20 cellular contexts compared by ENCODE assay signal in the genomic region with DNA sequence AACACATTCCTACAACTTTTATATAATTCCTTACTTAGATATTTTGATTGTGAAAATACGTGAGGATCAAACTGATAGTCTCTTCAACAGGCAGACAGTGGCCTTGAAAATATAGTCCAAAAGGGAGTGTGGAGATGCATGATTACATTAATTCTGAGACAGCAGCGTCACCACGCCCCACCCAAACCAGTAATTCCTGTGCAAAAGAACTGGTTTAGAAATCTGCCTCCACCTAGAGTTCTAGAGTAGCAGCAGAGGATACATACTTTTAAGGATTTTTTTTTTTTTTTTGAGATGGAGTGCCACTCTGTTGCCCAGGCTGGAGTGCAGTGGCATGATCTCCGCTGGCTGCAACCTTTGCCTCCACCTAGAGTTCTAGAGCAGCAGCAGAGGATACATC. TPM values are rescaled to one million over a fixed set of nuclear protein-coding genes. Genes with fewer than 3 reads are reported as not detected.
DNase-seq lines count a peak whose midpoint lies in the region; ATAC-seq and TF ChIP-seq lines count a peak whose summit lies in the region.
"Had no signal": no experiment of that assay in that cellular context is flagged by ENCODE, and none has a peak within 500 bp of the region (broad histone marks: within the 10 kb centered on the region; RNA-seq: fewer than 3 reads in every experiment).

No MANE protein-coding gene starts in this region.

- no peak overlapping the region for H3K18ac ChIP-seq in IMR-90 (ENCODE audit: low read depth, low read length)

- no peak overlapping the region for H2BK5ac ChIP-seq in IMR-90 (ENCODE audit: low read depth, low read length, poor library complexity, severe bottlenecking)

- no peak overlapping the region for H4K91ac ChIP-seq in IMR-90 (ENCODE audit: insufficient read depth, low read depth, low read length)

- no peak overlapping the region for H3K9ac ChIP-seq in IMR-90 (ENCODE audit: low read depth, low read length)

- TF ChIP-seq POLR2A in IMR-90 (IDR thresholded peaks at IDR 0.05; ENCODE audit: low read depth, low read length) = no peak

- peaks cover 3% of the 10 kb centered on the region; the same call in 1 of the 2 replicates for H3K4me1 ChIP-seq in IMR-90 (ENCODE audit: control insufficient read depth, insufficient read depth, low read length)

- H3K56ac ChIP-seq in IMR-90 (ENCODE audit: extremely low read depth, insufficient read depth, low read length) = no peak overlapping the region

- intact Hi-C loops in CD4-positive, alpha-beta T cell (cut with DNase I, micrococcal nuclease) = loop anchor here in 1 of 2 experiments (2.0 to 10.0 kb wide), 3 partner anchors 75 to 617 kb away; no protein-coding TSS in a partner anchor
- intact Hi-C loops in IMR-90 (cut with micrococcal nuclease) = no loop called here
- intact Hi-C loops in dendritic cell treated with granulocyte-macrophage colony-stimulating factor and Interleukin-4, amounts not matched to agents 40 ng/mL and 50 ng/mL, for 4 days (cut with micrococcal nuclease) = loop anchor here (2.0 kb wide), 1 partner anchor 13 kb away; no protein-coding TSS in a partner anchor

- BruUV-seq in IMR-90 (replicated peaks; lab: Mats Ljungman, UMichigan) = no TSS peak

- no peak overlapping the region for H4K5ac ChIP-seq in IMR-90 (ENCODE audit: low read depth, low read length)

- no peak overlapping the region for H2BK15ac ChIP-seq in IMR-90 (ENCODE audit: low read depth, low read length)

- POLR2A ChIA-PET in CD4-positive, alpha-beta T cell (lab: Charles Lee) = no interaction called here
- POLR2A ChIA-PET in IMR-90 (lab: Charles Lee; ENCODE audit: unreplicated experiment) = no interaction called here

- no peaks in the 10 kb centered on the region for H4K20me1 ChIP-seq in IMR-90 (ENCODE audit: insufficient read depth, low read length)

- dilution Hi-C loops in IMR-90 (cut with HindIII; ENCODE audit: low sequenced_read_pairs, unreplicated experiment) = no loop called here

- H3K27me3 Mint-ChIP-seq in CD4-positive, alpha-beta T cell = no peaks in the 10 kb centered on the region
- no peaks in the 10 kb centered on the region for H3K27me3 Mint-ChIP-seq in dendritic cell treated with granulocyte-macrophage colony-stimulating factor and Interleukin-4, amounts not matched to agents 40 ng/mL and 50 ng/mL, for 4 days
- H3K27me3 Mint-ChIP-seq in nephron (ENCODE audit: low read depth) = no peaks in the 10 kb centered on the region
- H3K27me3 Mint-ChIP-seq in glutamatergic neuron (ENCODE audit: unreplicated experiment) = peaks cover 7% of the 10 kb centered on the region

- H3K4me2 ChIP-seq in IMR-90 (ENCODE audit: low read depth, low read length) = no peak overlapping the region

- CTCF ChIA-PET in CD4-positive, alpha-beta T cell (lab: Charles Lee) = no interaction called here
- CTCF ChIA-PET in IMR-90 (lab: Yijun Ruan, JAX) = no interaction called here

- peak overlapping the region; percentile 99 for H3K4me3 Mint-ChIP-seq in CD4-positive, alpha-beta T cell
- H3K4me3 Mint-ChIP-seq in dendritic cell treated with granulocyte-macrophage colony-stimulating factor and Interleukin-4, amounts not matched to agents 40 ng/mL and 50 ng/mL, for 4 days = no peak overlapping the region
- H3K4me3 Mint-ChIP-seq in nephron (peak overlapping the region; percentile 95 to 100 (median 97)), glutamatergic neuron (ENCODE audit: unreplicated experiment) (no peak overlapping the region)

- ATAC-seq in CD4-positive, alpha-beta T cell (ENCODE audit: poor library complexity) = no peak
- ATAC-seq in IMR-90 (ENCODE audit: low read depth) (no peak), GM19467 (IDR thresholded peaks at IDR 0.05; ENCODE audit: unreplicated experiment) (no peak)
- ATAC-seq: GM12878, left lobe of liver, mucosa of descending colon had no signal

- no peak for TF ChIP-seq RAD21 in IMR-90 (IDR thresholded peaks at IDR 0.05; ENCODE audit: low read length)

- H2AK5ac ChIP-seq in IMR-90 (ENCODE audit: low read depth, low read length) = no peak overlapping the region

- H3K9me3 ChIP-seq in CD4-positive, alpha-beta T cell (ENCODE audit: control insufficient read depth, low read length) = no peaks in the 10 kb centered on the region
- no peaks in the 10 kb centered on the region for H3K9me3 ChIP-seq in IMR-90 (ENCODE audit: control insufficient read depth, insufficient read depth, low read length)
- H3K9me3 ChIP-seq: mucosa of descending colon, ovary, sigmoid colon, SJSA1 had no signal

- no peak overlapping the region for H3K14ac ChIP-seq in IMR-90 (replicated peaks; ENCODE audit: low read depth, low read length)

- H3K36me3 ChIP-seq in IMR-90 (ENCODE audit: control insufficient read depth, insufficient read depth, low read length) = peaks cover 2% of the 10 kb centered on the region; the same call in 1 of the 2 replicates
- H3K36me3 ChIP-seq: ovary had no signal

- H2BK120ac ChIP-seq in IMR-90 (ENCODE audit: low read depth, low read length) = no peak overlapping the region

- WGBS in IMR-90 (ENCODE audit: extremely low coverage in 2 of 2, insufficient read length in 1 of 2), 2 experiments = no CpG with 5 or more reads among the region's 4 CpGs

- no peak overlapping the region for H3K4ac ChIP-seq in IMR-90 (ENCODE audit: low read depth, low read length)

- peaks cover 40% of the 10 kb centered on the region for H3K4me1 Mint-ChIP-seq in CD4-positive, alpha-beta T cell (ENCODE audit: low read depth)
- H3K4me1 Mint-ChIP-seq in dendritic cell treated with granulocyte-macrophage colony-stimulating factor and Interleukin-4, amounts not matched to agents 40 ng/mL and 50 ng/mL, for 4 days (ENCODE audit: low read depth) = peaks cover 49% of the 10 kb centered on the region
- peaks cover 32% of the 10 kb centered on the region for H3K4me1 Mint-ChIP-seq in nephron
- H3K4me1 Mint-ChIP-seq in glutamatergic neuron (ENCODE audit: low read depth, unreplicated experiment) = peaks cover 10% of the 10 kb centered on the region

- TF ChIP-seq CTCF in CD4-positive, alpha-beta T cell (IDR thresholded peaks at IDR 0.05) = no peak
- no peak for TF ChIP-seq CTCF in IMR-90 (conservative IDR thresholded peaks at IDR 0.05; ENCODE audit: low read depth, low read length)
- TF ChIP-seq CTCF in nephron (IDR thresholded peaks at IDR 0.05; ENCODE audit: unreplicated experiment in 3 of 3) = no peak
- no peak for TF ChIP-seq CTCF in glutamatergic neuron (IDR thresholded peaks at IDR 0.05; ENCODE audit: partially characterized antibody, unreplicated experiment)

- peaks cover 27% of the 10 kb centered on the region for H3K36me3 Mint-ChIP-seq in CD4-positive, alpha-beta T cell (ENCODE audit: low read depth)
- peaks cover 36% of the 10 kb centered on the region for H3K36me3 Mint-ChIP-seq in dendritic cell treated with granulocyte-macrophage colony-stimulating factor and Interleukin-4, amounts not matched to agents 40 ng/mL and 50 ng/mL, for 4 days (ENCODE audit: low read depth)
- H3K36me3 Mint-ChIP-seq in nephron (ENCODE audit: low read depth) (peaks cover 16% of the 10 kb centered on the region), glutamatergic neuron (ENCODE audit: unreplicated experiment) (no peaks in the 10 kb centered on the region)

- no peak overlapping the region for H2AK9ac ChIP-seq in IMR-90 (replicated peaks; ENCODE audit: low read depth, low read length, poor library complexity)

- no peaks in the 10 kb centered on the region for H3K9me3 Mint-ChIP-seq in CD4-positive, alpha-beta T cell
- H3K9me3 Mint-ChIP-seq in dendritic cell treated with granulocyte-macrophage colony-stimulating factor and Interleukin-4, amounts not matched to agents 40 ng/mL and 50 ng/mL, for 4 days = no peaks in the 10 kb centered on the region
- H3K9me3 Mint-ChIP-seq in nephron = no peaks in the 10 kb centered on the region
- no peaks in the 10 kb centered on the region for H3K9me3 Mint-ChIP-seq in glutamatergic neuron (ENCODE audit: unreplicated experiment)

- no peaks in the 10 kb centered on the region for H3K27me3 ChIP-seq in CD4-positive, alpha-beta T cell (ENCODE audit: control insufficient read depth, insufficient read depth, low read length)
- no peaks in the 10 kb centered on the region for H3K27me3 ChIP-seq in IMR-90 (ENCODE audit: control insufficient read depth, insufficient read depth, low read length)
- H3K27me3 ChIP-seq: ovary, sigmoid colon, SJSA1 had no signal

- DNase-seq in CD4-positive, alpha-beta T cell = no peak
- no peak for DNase-seq in IMR-90
- no peak for DNase-seq in HCEC 1CT
- no peak for DNase-seq in stimulated activated CD4-positive, alpha-beta T cell treated with anti-CD3 and anti-CD28 coated beads, Interleukin-1b, Interleukin-23, amount 100 ng/mL, for 48 hours
- DNase-seq in glutamatergic neuron = no peak
- DNase-seq: activated naive CD4-positive, alpha-beta T cell treated with Interleukin-2 at 50 U/mL for 16 hours; GDM1; mucosa of descending colon; NCI-H1092 treated with DMSO at 0.1 percent for 48 hours; NCI-H510A treated with DMSO at 0.1 percent for 48 hours; sigmoid colon; stimulated activated CD4-positive, alpha-beta T cell treated with anti-CD3 and anti-CD28 coated beads, Interleukin-2, amount 100 ng/mL, for 24 hours; T-helper 9 cell had no signal

- peaks cover 6 to 15% of the 10 kb centered on the region in 2 experiments for H3K79me1 ChIP-seq in IMR-90 (ENCODE audit: low read depth in 1 of 2, low read length in 2 of 2)

- no peak overlapping the region for H4K8ac ChIP-seq in IMR-90 (ENCODE audit: low read depth in 2 of 2, low read length in 2 of 2)

- H2BK20ac ChIP-seq in IMR-90 (ENCODE audit: low read depth, low read length) = no peak overlapping the region

- no peak overlapping the region for H3K27ac ChIP-seq in CD4-positive, alpha-beta T cell (ENCODE audit: low read depth, low read length)
- no peak overlapping the region for H3K27ac ChIP-seq in IMR-90 (ENCODE audit: insufficient read depth, low read length)
- H3K27ac ChIP-seq: SJSA1 had no signal

- H3K4me3 ChIP-seq in IMR-90 (ENCODE audit: insufficient read depth, low read depth, low read length) = no peak overlapping the region
- H3K4me3 ChIP-seq: GM12878, mucosa of descending colon, SJSA1 had no signal

- peak overlapping the region; percentile 83 for H3K27ac Mint-ChIP-seq in CD4-positive, alpha-beta T cell
- peak overlapping the region; percentile 99 for H3K27ac Mint-ChIP-seq in dendritic cell treated with granulocyte-macrophage colony-stimulating factor and Interleukin-4, amounts not matched to agents 40 ng/mL and 50 ng/mL, for 4 days
- peak overlapping the region in 1 of 3 experiments; percentile 88 for H3K27ac Mint-ChIP-seq in nephron
- no peak overlapping the region for H3K27ac Mint-ChIP-seq in glutamatergic neuron (ENCODE audit: unreplicated experiment)

- no peaks in the 10 kb centered on the region for H3K9me1 ChIP-seq in IMR-90 (ENCODE audit: insufficient read depth, low read length)

- 0 out of 2 replicates have a peak overlapping the region, but pooled peaks have one; percentile 24 for H3K23ac ChIP-seq in IMR-90 (ENCODE audit: low read depth, low read length)

- in situ Hi-C loops in IMR-90 (cut with MboI; ENCODE audit: low sequenced_read_pairs) = no loop called here

- H2AFZ ChIP-seq in IMR-90 (replicated peaks; ENCODE audit: low read length, poor library complexity) = no peak overlapping the region

RNA-seq across cellular contexts. Expression of a gene that starts 1.6 kb away (rescaled TPM):
- total RNA-seq in CD4-positive, alpha-beta T cell = 10 to 100 TPM; 51.9 to 53.8 TPM
- total RNA-seq in IMR-90 (2012; rRNA removed) (33.3 and 58.3 TPM in 2 replicates), glutamatergic neuron (ENCODE audit: unreplicated experiment) (29.4 TPM)
- 13.3 and 14.4 TPM in 2 replicates for polyA plus RNA-seq in IMR-90 (2012; rRNA removed)
- polyA plus RNA-seq in IMR-90 (2012; cell fraction: cytosol; rRNA removed) = 1.1 and 3.5 TPM in 2 replicates
- polyA plus RNA-seq in IMR-90 (2012; cell fraction: nucleus; rRNA removed; ENCODE audit: low replicate concordance) = 1.2 and 18.6 TPM in 2 replicates

Comparison
In these comparisons a context has a peak if more than half of its experiments do, and no peak if none do; other contexts are left out.
1. H3K4me3 Mint-ChIP-seq: peak in CD4-positive, alpha-beta T cell (single experiment) and nephron (3 of 3); none in dendritic cell treated with granulocyte-macrophage colony-stimulating factor and Interleukin-4, amounts not matched to agents 40 ng/mL and 50 ng/mL, for 4 days (single experiment) and glutamatergic neuron (single experiment).